Comparison of ENCODE assay signal across 1 cellular context in genomic region chr16:23753908-23754593, GRCh38.
TF ChIP-seq lines count a peak whose summit lies in the region.

No MANE protein-coding gene starts in this region.

TF ChIP-seq in HepG2, 621 proteins besides CTCF, POLR2A, EP300 and RAD21:
- TF ChIP-seq ZNF563 (CRISPR knock-in tag; IDR thresholded peaks at IDR 0.05) (0 out of 2 replicates have a peak, but pooled peaks have one; percentile 9), MED13 (CRISPR knock-in tag; IDR thresholded peaks at IDR 0.05) (0 out of 2 replicates have a peak, but pooled peaks have one; percentile 37), ZNF691 (CRISPR knock-in tag; IDR thresholded peaks at IDR 0.05; ENCODE audit: borderline replicate concordance, low read depth) (peak; percentile 86; the same call in 1 of the 2 replicates), ZNF777 (CRISPR knock-in tag; IDR thresholded peaks at IDR 0.05) (0 out of 2 replicates have a peak, but pooled peaks have one; percentile 3), ZNF160 (CRISPR knock-in tag; IDR thresholded peaks at IDR 0.05) (0 out of 2 replicates have a peak, but pooled peaks have one; percentile 11), ZFP82 (CRISPR knock-in tag; IDR thresholded peaks at IDR 0.05; ENCODE audit: borderline replicate concordance) (no peak), DZIP1 (CRISPR knock-in tag; IDR thresholded peaks at IDR 0.05) (no peak), ZNF564 (CRISPR knock-in tag; IDR thresholded peaks at IDR 0.05) (no peak)
- TF ChIP-seq, protein P1, sequence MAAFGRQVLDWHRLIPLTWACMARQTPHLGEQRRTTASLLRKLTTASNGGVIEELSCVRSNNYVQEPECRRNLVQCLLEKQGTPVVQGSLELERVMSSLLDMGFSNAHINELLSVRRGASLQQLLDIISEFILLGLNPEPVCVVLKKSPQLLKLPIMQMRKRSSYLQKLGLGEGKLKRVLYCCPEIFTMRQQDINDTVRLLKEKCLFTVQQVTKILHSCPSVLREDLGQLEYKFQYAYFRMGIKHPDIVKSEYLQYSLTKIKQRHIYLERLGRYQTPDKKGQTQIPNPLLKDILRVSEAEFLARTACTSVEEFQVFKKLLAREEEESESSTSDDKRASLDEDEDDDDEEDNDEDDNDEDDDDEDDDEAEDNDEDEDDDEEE (CRISPR knock-in tag; IDR thresholded peaks at IDR 0.05) = no peak
